Comparison of ENCODE assay signal across 24 cellular contexts in genomic region chr3:25581335-25581734, GRCh38.
DNase-seq lines count a peak whose midpoint lies in the region; ATAC-seq and TF ChIP-seq lines count a peak whose summit lies in the region.
"Had no signal": no experiment of that assay in that cellular context is flagged by ENCODE, and none has a peak within 500 bp of the region (broad histone marks: within the 10 kb centered on the region; RNA-seq: fewer than 3 reads in every experiment).

No MANE protein-coding gene starts in this region.

- no peak for TF ChIP-seq CTCF in cardiac muscle cell (IDR thresholded peaks at IDR 0.05; ENCODE audit: low read depth, low read length)
- TF ChIP-seq CTCF in right atrium auricular region (IDR thresholded peaks at IDR 0.05) = no peak
- no peak for TF ChIP-seq CTCF in brain microvascular endothelial cell (IDR thresholded peaks at IDR 0.05; ENCODE audit: low read depth, low read length, missing control alignments)
- TF ChIP-seq CTCF in smooth muscle cell (IDR thresholded peaks at IDR 0.05; ENCODE audit: borderline replicate concordance, insufficient read depth, poor library complexity, severe bottlenecking) = no peak

- no peaks in the 10 kb centered on the region for H3K9me3 Mint-ChIP-seq in activated T-helper 17 cell treated with anti-CD3 and anti-CD28 coated beads, Interleukin-2, amount 50 U/mL, for 72 hours
- H3K9me3 Mint-ChIP-seq: GM23338 had no signal

- H3K27me3 Mint-ChIP-seq in activated T-helper 17 cell treated with anti-CD3 and anti-CD28 coated beads, Interleukin-2, amount 50 U/mL, for 72 hours = peaks cover 21% of the 10 kb centered on the region

- peaks cover 22% of the 10 kb centered on the region for H3K79me2 ChIP-seq in smooth muscle cell (ENCODE audit: low read depth)

- peaks cover 24% of the 10 kb centered on the region for H3F3A ChIP-seq in smooth muscle cell (ENCODE audit: low read depth)

- H3K4me3 ChIP-seq in cardiac muscle cell (no peak overlapping the region), right atrium auricular region (no peak overlapping the region), brain microvascular endothelial cell (ENCODE audit: low read depth, low read length) (no peak overlapping the region), smooth muscle cell (no peak overlapping the region)
- H3K4me3 ChIP-seq: BLaER1, GM12878, GM23338, K562 had no signal

- no peaks in the 10 kb centered on the region for H4K20me1 ChIP-seq in smooth muscle cell (ENCODE audit: low read depth)
- H4K20me1 ChIP-seq: BLaER1 had no signal

- H3K27me3 ChIP-seq in cardiac muscle cell (no peaks in the 10 kb centered on the region), right atrium auricular region (no peaks in the 10 kb centered on the region), brain microvascular endothelial cell (replicated peaks) (no peaks in the 10 kb centered on the region), smooth muscle cell (ENCODE audit: low read depth) (no peaks in the 10 kb centered on the region)
- H3K27me3 ChIP-seq: BLaER1 had no signal

- DNase-seq in cardiac muscle cell (ENCODE audit: low read depth in 1 of 2, low spot score in 1 of 2) (no peak), right atrium auricular region (ENCODE audit: low spot score) (no peak), brain microvascular endothelial cell (no peak), islet precursor cell (peak; percentile 16), smooth muscle cell (lab: John Stamatoyannopoulos, UW; ENCODE audit: unreplicated experiment) (no peak), occipital lobe (lab: John Stamatoyannopoulos, UW) (no peak), AG20443 (ENCODE audit: low spot score) (no peak)
- DNase-seq: Calu3; CD4-positive, alpha-beta memory T cell; EL; HCEC 1CT; NCI-H1105 treated with DMSO at 0.1 percent for 48 hours; NCI-H1694 treated with DMSO at 0.1 percent for 48 hours; NCI-H2107; NCI-H226; NCI-H524; NCI-H82; RPMI8226; SHP77 treated with DMSO at 0.1 percent for 48 hours had no signal

- H3K36me3 Mint-ChIP-seq in activated T-helper 17 cell treated with anti-CD3 and anti-CD28 coated beads, Interleukin-2, amount 50 U/mL, for 72 hours (ENCODE audit: low read depth) = no peaks in the 10 kb centered on the region
- H3K36me3 Mint-ChIP-seq: CD4-positive, alpha-beta memory T cell had no signal

- no peak overlapping the region for H3K4me3 Mint-ChIP-seq in activated T-helper 17 cell treated with anti-CD3 and anti-CD28 coated beads, Interleukin-2, amount 50 U/mL, for 72 hours
- H3K4me3 Mint-ChIP-seq: CD4-positive, alpha-beta memory T cell; GM23338 had no signal

- WGBS in smooth muscle cell (ENCODE audit: low lambda C conversion rate) = 94% methylated on average over 7 of the region's 7 CpGs

- in situ Hi-C loops in brain microvascular endothelial cell (cut with HindIII; ENCODE audit: low pct_ligation_motif_present, low sequenced_read_pairs) = no loop called here

- peak overlapping the region; percentile 81 for H3K27ac ChIP-seq in cardiac muscle cell
- H3K27ac ChIP-seq in right atrium auricular region = no peak overlapping the region
- H3K27ac ChIP-seq in brain microvascular endothelial cell = peak overlapping the region; percentile 93
- H3K27ac ChIP-seq in smooth muscle cell (ENCODE audit: low read depth) = peak overlapping the region; percentile 99
- H3K27ac ChIP-seq: BLaER1 had no signal

- ATAC-seq in activated T-helper 17 cell treated with anti-CD3 and anti-CD28 coated beads, Interleukin-2, amount 50 U/mL, for 72 hours (replicated peaks) = no peak
- ATAC-seq: GM12878, GM23338, K562 had no signal

- H3K36me3 ChIP-seq in cardiac muscle cell (peaks cover 7% of the 10 kb centered on the region), right atrium auricular region (peaks cover 20% of the 10 kb centered on the region), brain microvascular endothelial cell (replicated peaks) (peaks cover 60% of the 10 kb centered on the region), smooth muscle cell (ENCODE audit: low read depth) (no peaks in the 10 kb centered on the region)
- H3K36me3 ChIP-seq: BLaER1 had no signal

- H2AFZ ChIP-seq in smooth muscle cell (ENCODE audit: low read depth) = no peak overlapping the region
- H2AFZ ChIP-seq: GM23338 had no signal

- H3K4me1 Mint-ChIP-seq in activated T-helper 17 cell treated with anti-CD3 and anti-CD28 coated beads, Interleukin-2, amount 50 U/mL, for 72 hours = no peaks in the 10 kb centered on the region
- H3K4me1 Mint-ChIP-seq: CD4-positive, alpha-beta memory T cell had no signal

- peak overlapping the region; percentile 38 for H3K4me2 ChIP-seq in smooth muscle cell
- H3K4me2 ChIP-seq: BLaER1, GM23338 had no signal

- no peaks in the 10 kb centered on the region for H3K9me3 ChIP-seq in cardiac muscle cell (ENCODE audit: low read depth)
- no peaks in the 10 kb centered on the region for H3K9me3 ChIP-seq in right atrium auricular region
- no peaks in the 10 kb centered on the region for H3K9me3 ChIP-seq in smooth muscle cell (replicated peaks; ENCODE audit: low read depth)
- H3K9me3 ChIP-seq: BLaER1 had no signal

- no peak overlapping the region for H3K27ac Mint-ChIP-seq in activated T-helper 17 cell treated with anti-CD3 and anti-CD28 coated beads, Interleukin-2, amount 50 U/mL, for 72 hours
- H3K27ac Mint-ChIP-seq: CD4-positive, alpha-beta memory T cell had no signal

- peak overlapping the region; percentile 87 for H3K9ac ChIP-seq in smooth muscle cell (ENCODE audit: low read depth)
- H3K9ac ChIP-seq: BLaER1 had no signal

- H3K4me1 ChIP-seq in cardiac muscle cell (ENCODE audit: low read depth) (peaks cover 5% of the 10 kb centered on the region), right atrium auricular region (no peaks in the 10 kb centered on the region), smooth muscle cell (ENCODE audit: low read depth) (peaks cover 8% of the 10 kb centered on the region)

Comparison
In these comparisons a context has a peak if more than half of its experiments do, and no peak if none do; other contexts are left out.
1. H3K27ac ChIP-seq: peak in cardiac muscle cell (single experiment), brain microvascular endothelial cell (single experiment) and smooth muscle cell (single experiment); none in right atrium auricular region (0 of 2).